Comparison of ENCODE assay signal across 8 cellular contexts in genomic region chr7:16753102-16753931, GRCh38. TPM values are rescaled to one million over a fixed set of nuclear protein-coding genes. Genes with fewer than 3 reads are reported as not detected.
DNase-seq lines count a peak whose midpoint lies in the region; ATAC-seq, FAIRE-seq and TF ChIP-seq lines count a peak whose summit lies in the region.

TSS of gene TSPAN13 (plus strand) at chr7:16753755. CDS start at chr7:16753968, 213 bp downstream.

- H3K27ac ChIP-seq in dorsolateral prefrontal cortex (peak within 1 kb of the TSS in 54 of 59 donors; percentile 18 to 90 (median 78)), HepG2 (ENCODE audit: extremely low read length, insufficient read depth, low read length) (peak within 1 kb of the TSS; percentile 17)

- ATAC-seq in GM18858 (IDR thresholded peaks at IDR 0.05; ENCODE audit: unreplicated experiment) (peak; percentile 58), HG03442 (IDR thresholded peaks at IDR 0.05; ENCODE audit: unreplicated experiment) (peak; percentile 74), HepG2 (peak; percentile 97), HG03196 (IDR thresholded peaks at IDR 0.05; ENCODE audit: unreplicated experiment) (no peak)

- peak; percentile 96 for DNase-seq in NCI-H510A (lab: John Stamatoyannopoulos, UW)
- peak; percentile 79 for DNase-seq in activated CD4-positive, alpha-beta T cell treated with anti-CD3 and anti-CD28 coated beads for 48 hours
- peak; percentile 43 to 91 (median 80) for DNase-seq in dorsolateral prefrontal cortex
- DNase-seq in HepG2 (ENCODE audit: low spot score), result peak; percentile 81
- peak; percentile 30 for DNase-seq in stimulated activated CD4-positive, alpha-beta T cell treated with anti-CD3 and anti-CD28 coated beads, Interleukin-2, amount 100 ng/mL, for 4 hours (ENCODE audit: low read depth)

- peak within 1 kb of the TSS; percentile 46; the same call in 1 of the 2 replicates for H3K9ac ChIP-seq in HepG2 (ENCODE audit: insufficient read depth, low read depth, low read length)

- H3K79me2 ChIP-seq in HepG2 (ENCODE audit: insufficient read depth, low read length), result no peaks in the 10 kb centered on the region

- TF ChIP-seq RAD21 in HepG2 (CRISPR knock-in tag; IDR thresholded peaks at IDR 0.05), result no peak

- H3K36me3 ChIP-seq in HepG2 (replicated peaks in 1 of 2; ENCODE audit: control insufficient read depth in 1 of 2, insufficient read depth in 2 of 2, low read length in 2 of 2), result no peaks in the 10 kb centered on the region

- TF ChIP-seq POLR2A in HepG2 (IDR thresholded peaks at IDR 0.05; ENCODE audit: insufficient read depth in 1 of 2, low read depth in 2 of 2, low read length in 2 of 2), result peak in 1 of 2 experiments; percentile 20; a peak in 1 of 4 replicates

- in situ Hi-C loops in HepG2 (cut with HindIII; ENCODE audit: extremely low pct_ligation_motif_present, low pct_unique_long_range_greater_than_20kb), result no loop called here

- BruUV-seq in HepG2 (replicated peaks; lab: Mats Ljungman, UMichigan), result no TSS peak

- no peaks in the 10 kb centered on the region for H3K9me3 ChIP-seq in HepG2 (ENCODE audit: low read length)

- H3K4me3 ChIP-seq in dorsolateral prefrontal cortex (peak within 1 kb of the TSS; percentile 38 to 82 (median 70)), HepG2 (replicated peaks in 1 of 3; ENCODE audit: insufficient read depth in 1 of 3, low read depth in 2 of 3, low read length in 3 of 3) (peak within 1 kb of the TSS; percentile 62 to 80 (median 71))

- 0 out of 4 replicates have a peak, but pooled peaks of 1 of the 2 experiments have one; percentile 6 for TF ChIP-seq EP300 in HepG2 (IDR thresholded peaks at IDR 0.05; ENCODE audit: low read depth in 2 of 2, low read length in 2 of 2)
- no peak for TF ChIP-seq EP300 in HepG2 (CRISPR knock-in tag; IDR thresholded peaks at IDR 0.05; ENCODE audit: borderline replicate concordance)

- peaks cover 15% of the 10 kb centered on the region; the same call in 1 of the 2 replicates for H3K4me1 ChIP-seq in HepG2 (ENCODE audit: insufficient read depth, low read length)

- intact Hi-C loops in dorsolateral prefrontal cortex (cut with DNase I), result no loop called here
- intact Hi-C loops in HepG2 (cut with micrococcal nuclease; ENCODE audit: unreplicated experiment), result no loop called here

- WGBS in HepG2 (ENCODE audit: low lambda C conversion rate), result 9% methylated on average over 18 of the region's 48 CpGs

- CTCF ChIA-PET in HepG2 (lab: Yijun Ruan, JAX; ENCODE audit: low intra/inter-chr PET ratio, low total read pairs), result no interaction called here

- H3K27me3 ChIP-seq in dorsolateral prefrontal cortex (peaks cover 0 to 17% (median 0%) of the 10 kb centered on the region in 45 donors), HepG2 (ENCODE audit: control insufficient read depth in 1 of 2, insufficient read depth in 2 of 2, low read length in 2 of 2) (peaks cover 0 to 13% of the 10 kb centered on the region in 2 experiments; a peak in 3 of 5 replicates)

- peak within 1 kb of the TSS; percentile 89 for H3K4me2 ChIP-seq in HepG2 (ENCODE audit: low read depth, low read length)

- no peaks in the 10 kb centered on the region for H4K20me1 ChIP-seq in HepG2 (ENCODE audit: insufficient read depth, low read length)

- POLR2A ChIA-PET in HepG2 (lab: Yijun Ruan, JAX), result no interaction called here

- no peak within 1 kb of the TSS for H2AFZ ChIP-seq in HepG2 (ENCODE audit: low read length)

- peak; percentile 46 for FAIRE-seq in HepG2 (lab: Jason Lieb, UNC)

- no peak for TF ChIP-seq CTCF in dorsolateral prefrontal cortex (IDR thresholded peaks at IDR 0.05 in 54 of 56, conservative IDR thresholded peaks at IDR 0.05 in 2 of 56; ENCODE audit: low read depth in 1 of 56, partially characterized antibody in 56 of 56)
- TF ChIP-seq CTCF in HepG2 (CRISPR knock-in tag; IDR thresholded peaks at IDR 0.05), result no peak

TF ChIP-seq in HepG2, 621 proteins besides CTCF, POLR2A, EP300 and RAD21 (continues in another document):
- TF ChIP-seq ZNF44 (CRISPR knock-in tag; IDR thresholded peaks at IDR 0.05) (no peak), NR0B2 (CRISPR knock-in tag; IDR thresholded peaks at IDR 0.05) (no peak), HBP1 (CRISPR knock-in tag; IDR thresholded peaks at IDR 0.05; ENCODE audit: low read depth) (no peak), ERF (CRISPR knock-in tag; IDR thresholded peaks at IDR 0.05) (0 out of 2 replicates have a peak, but pooled peaks have one; percentile 15), IKZF1 (IDR thresholded peaks at IDR 0.05) (no peak), HNF1B (CRISPR knock-in tag; IDR thresholded peaks at IDR 0.05) (peak; percentile 38; the same call in 1 of the 2 replicates), ZNF564 (CRISPR knock-in tag; IDR thresholded peaks at IDR 0.05) (peak; percentile 91; the same call in 1 of the 2 replicates), ZNF605 (CRISPR knock-in tag; IDR thresholded peaks at IDR 0.05) (peak; percentile 12; the same call in 1 of the 2 replicates), ZNF382 (CRISPR knock-in tag; IDR thresholded peaks at IDR 0.05; ENCODE audit: borderline replicate concordance) (no peak), THYN1 (CRISPR knock-in tag; IDR thresholded peaks at IDR 0.05; ENCODE audit: borderline replicate concordance, low read depth) (no peak), ZNF639 (CRISPR knock-in tag; conservative IDR thresholded peaks at IDR 0.05) (no peak), ETV5 (CRISPR knock-in tag; IDR thresholded peaks at IDR 0.05; ENCODE audit: borderline replicate concordance) (peak; percentile 18; the same call in 1 of the 2 replicates), FOXC1 (CRISPR knock-in tag; IDR thresholded peaks at IDR 0.05; ENCODE audit: borderline replicate concordance) (peak; percentile 75; the same call in 1 of the 2 replicates)

RNA-seq across cellular contexts. Expression of gene TSPAN13, which starts in this region (rescaled TPM):
- 100 to 1,000 TPM in 23 of 120 experiments, 10 to 100 TPM in 97; 24.7 to 129 (median 84.4) TPM for total RNA-seq in dorsolateral prefrontal cortex
- total RNA-seq in HepG2 (2016; rRNA removed; fragmentation: Illumina TruSeq; extraction: Trizol), result 4.7 and 6.2 TPM in 2 replicates
- 3.1 and 3.7 TPM in 2 replicates for total RNA-seq in HepG2 (2016; cell fraction: cytosol; rRNA removed; fragmentation: Illumina TruSeq; extraction: Trizol; ENCODE audit: low read depth)
- 4.8 and 7.0 TPM in 2 replicates for total RNA-seq in HepG2 (2016; cell fraction: insoluble cytoplasmic fraction; rRNA removed; fragmentation: Illumina TruSeq; extraction: Trizol)
- total RNA-seq in HepG2 (2016; cell fraction: membrane; rRNA removed; fragmentation: Illumina TruSeq; extraction: Trizol), result 5.3 and 5.7 TPM in 2 replicates
- 7.2 and 7.6 TPM in 2 replicates for total RNA-seq in HepG2 (2016; cell fraction: nucleus; rRNA removed; fragmentation: Illumina TruSeq; extraction: Trizol)
- polyA plus RNA-seq in HepG2 (2011; rRNA removed), result 5.8 and 6.4 TPM in 2 replicates
- polyA plus RNA-seq in HepG2 (2011; cell fraction: cytosol; rRNA removed), result 2.9 and 4.7 TPM in 2 replicates
- 0.72 and 1.4 TPM in 2 replicates for polyA plus RNA-seq in HepG2 (2011; cell fraction: nucleus; rRNA removed)
- 4.5 and 4.8 TPM in 2 replicates for polyA plus RNA-seq in HepG2 (2012)
- 6.5 and 8.4 TPM in 2 replicates for polyA plus RNA-seq in HepG2 (2016; cell fraction: cytosol; fragmentation: Illumina TruSeq; extraction: Trizol; ENCODE audit: low read depth)
- 8.4 and 8.8 TPM in 2 replicates for polyA plus RNA-seq in HepG2 (2016; cell fraction: insoluble cytoplasmic fraction; fragmentation: Illumina TruSeq; extraction: Trizol; ENCODE audit: low read depth)
- polyA plus RNA-seq in HepG2 (2016; cell fraction: membrane; fragmentation: Illumina TruSeq; extraction: Trizol; ENCODE audit: low read depth), result 9.8 and 11.1 TPM in 2 replicates
- 18.0 and 18.5 TPM in 2 replicates for polyA plus RNA-seq in HepG2 (2016; cell fraction: nucleus; fragmentation: Illumina TruSeq; extraction: Trizol; ENCODE audit: insufficient read depth, low read depth)
- 2.2 and 2.7 TPM in 2 replicates for polyA minus RNA-seq in HepG2 (2011; rRNA and poly(A)+ RNA removed; ENCODE audit: low replicate concordance)
- 1.1 and 4.4 TPM in 2 replicates for polyA minus RNA-seq in HepG2 (2011; cell fraction: cytosol; rRNA and poly(A)+ RNA removed)
- 1.0 and 1.5 TPM in 2 replicates for polyA minus RNA-seq in HepG2 (2011; cell fraction: nucleus; rRNA and poly(A)+ RNA removed)

Comparison
In these comparisons a context has a peak if more than half of its experiments do, and no peak if none do; other contexts are left out.
1. DNase-seq: peak in every context shown above with its lines; median percentile 96 in NCI-H510A; 81 in HepG2; 80 in dorsolateral prefrontal cortex; 79 in activated CD4-positive, alpha-beta T cell treated with anti-CD3 and anti-CD28 coated beads for 48 hours; 30 in stimulated activated CD4-positive, alpha-beta T cell treated with anti-CD3 and anti-CD28 coated beads, Interleukin-2, amount 100 ng/mL, for 4 hours.